Comparison of ENCODE assay signal across 8 cellular contexts in genomic region chr3:128584412-128585020, GRCh38.
DNase-seq lines count a peak whose midpoint lies in the region; ATAC-seq, FAIRE-seq and TF ChIP-seq lines count a peak whose summit lies in the region.

No MANE protein-coding gene starts in this region.

- TF ChIP-seq EP300 in K562 (IDR thresholded peaks at IDR 0.05; ENCODE audit: low read length), result no peak

- H3K36me3 ChIP-seq in GM06990 (ENCODE audit: control insufficient read depth, insufficient read depth, low read length), result no peaks in the 10 kb centered on the region
- H3K36me3 ChIP-seq in MG63, result no peaks in the 10 kb centered on the region
- no peaks in the 10 kb centered on the region for H3K36me3 ChIP-seq in K562 (ENCODE audit: control insufficient read depth, insufficient read depth, low read length)
- no peaks in the 10 kb centered on the region for H3K36me3 ChIP-seq in iPS-20b (ENCODE audit: insufficient read depth, low read depth, low read length)
- no peaks in the 10 kb centered on the region for H3K36me3 ChIP-seq in skeletal muscle satellite cell (ENCODE audit: insufficient read depth, low read length)

- H3K27me3 ChIP-seq in GM06990 (replicated peaks; ENCODE audit: control insufficient read depth, insufficient read depth, low read length) (no peaks in the 10 kb centered on the region), MG63 (no peaks in the 10 kb centered on the region), K562 (ENCODE audit: control insufficient read depth in 2 of 2, insufficient read depth in 2 of 2, low read length in 2 of 2) (no peaks in the 10 kb centered on the region), iPS-20b (ENCODE audit: insufficient read depth, low read length) (peaks cover 20% of the 10 kb centered on the region), skeletal muscle satellite cell (ENCODE audit: control insufficient read depth, insufficient read depth, low read length) (peaks cover 15% of the 10 kb centered on the region)

- in situ Hi-C loops in K562 (cut with MboI), result no loop called here

- ATAC-seq in K562, result peak; percentile 92

- H3K9me1 ChIP-seq in K562 (ENCODE audit: control insufficient read depth, insufficient read depth, low read length), result no peaks in the 10 kb centered on the region

- peak; percentile 64 to 77 for TF ChIP-seq RAD21 in K562 (CRISPR knock-in tag; conservative IDR thresholded peaks at IDR 0.05 in 1 of 2, IDR thresholded peaks at IDR 0.05 in 1 of 2)

- WGBS in K562 (ENCODE audit: insufficient coverage, low coverage, missing lambda C conversion rate), result 42% methylated on average over 12 of the region's 13 CpGs

- H3K9ac ChIP-seq in K562 (ENCODE audit: insufficient read depth in 1 of 2, low read depth in 2 of 2, low read length in 2 of 2), result peak overlapping the region; percentile 42 to 44; a peak in 3 of 4 replicates
- peak overlapping the region; percentile 16; the same call in 1 of the 2 replicates for H3K9ac ChIP-seq in iPS-20b (ENCODE audit: low read depth, low read length)
- no peak overlapping the region for H3K9ac ChIP-seq in skeletal muscle satellite cell (ENCODE audit: low read depth, low read length)

- H4K20me1 ChIP-seq in K562 (replicated peaks; ENCODE audit: control insufficient read depth, insufficient read depth, low read length), result no peaks in the 10 kb centered on the region

- no TSS peak for BruUV-seq in K562 (replicated peaks; lab: Mats Ljungman, UMichigan)

- H3K79me2 ChIP-seq in K562 (ENCODE audit: control insufficient read depth, insufficient read depth, low read length), result no peaks in the 10 kb centered on the region

- peak overlapping the region; percentile 87 for H2AFZ ChIP-seq in K562 (ENCODE audit: low read depth, low read length)

- FAIRE-seq in RCC 7860 (lab: Jason Lieb, UNC), result peak; percentile 40
- no peak for FAIRE-seq in K562 (lab: Jason Lieb, UNC)

- H3K4me2 ChIP-seq in K562 (ENCODE audit: insufficient read depth, low read length) (no peak overlapping the region), skeletal muscle satellite cell (ENCODE audit: low read length) (peak overlapping the region; percentile 42)

- H3K4me1 ChIP-seq in K562 (replicated peaks in 1 of 2; ENCODE audit: control insufficient read depth in 2 of 2, insufficient read depth in 2 of 2, low read length in 2 of 2) (peaks cover 14 to 23% of the 10 kb centered on the region in 2 experiments), iPS-20b (ENCODE audit: insufficient read depth, low read length) (peaks cover 2% of the 10 kb centered on the region; the same call in 1 of the 2 replicates), skeletal muscle satellite cell (ENCODE audit: control insufficient read depth, insufficient read depth, low read length) (no peaks in the 10 kb centered on the region)

- peak; percentile 80 for TF ChIP-seq CTCF in GM06990 (IDR thresholded peaks at IDR 0.05; ENCODE audit: insufficient read depth, low read length, poor library complexity, severe bottlenecking)
- TF ChIP-seq CTCF in K562 (IDR thresholded peaks at IDR 0.05 in 2 of 3, conservative IDR thresholded peaks at IDR 0.05 in 1 of 3; ENCODE audit: insufficient read depth in 2 of 3, low read depth in 1 of 3, low read length in 3 of 3), result peak; percentile 66 to 67 (median 66)

- DNase-seq in GM06990 (ENCODE audit: extremely low read depth, insufficient read length) (peak; percentile 31), MG63 (peak; percentile 81), RCC 7860 (ENCODE audit: low spot score) (peak; percentile 67), K562 (ENCODE audit: extremely low read depth in 1 of 4, low spot score in 3 of 4) (peak; percentile 27 to 66 (median 36)), activated gamma-delta T cell (lab: John Stamatoyannopoulos, UW) (no peak), cortex of kidney (lab: John Stamatoyannopoulos, UW) (no peak)

- intact Hi-C loops in K562 (cut with micrococcal nuclease), result loop anchor here (10.0 kb wide), 1 partner anchor 150 kb away; no protein-coding TSS in a partner anchor

- POLR2A ChIA-PET in K562 (lab: Yijun Ruan, JAX), result interaction anchor here (0.6 to 1.9 kb wide), 7 partner anchors 12 to 1451 kb away, joined by 3 to 7 read pairs (median 4); no protein-coding TSS in a partner anchor

- H3K27ac ChIP-seq in K562 (ENCODE audit: extremely low read depth, low read depth, low read length) (peak overlapping the region; percentile 71; the same call in 2 of the 3 replicates), iPS-20b (ENCODE audit: low read length) (no peak overlapping the region)

- CTCF ChIA-PET in K562 (lab: Yijun Ruan, JAX; ENCODE audit: low intra/inter-chr PET ratio), result interaction anchor here (0.5 kb wide), 2 partner anchors 158 to 353 kb away, joined by 3 to 4 read pairs; no protein-coding TSS in a partner anchor

- H3K4me3 ChIP-seq in GM06990 (replicated peaks; ENCODE audit: low read depth, low read length), result no peak overlapping the region
- no peak overlapping the region for H3K4me3 ChIP-seq in MG63
- H3K4me3 ChIP-seq in K562, result no peak overlapping the region
- H3K4me3 ChIP-seq in iPS-20b (ENCODE audit: low read length), result no peak overlapping the region
- H3K4me3 ChIP-seq in skeletal muscle satellite cell (ENCODE audit: low read length), result no peak overlapping the region

- no peak for TF ChIP-seq POLR2A in K562 (conservative IDR thresholded peaks at IDR 0.05)

- H3K9me3 ChIP-seq in MG63 (peaks cover 4% of the 10 kb centered on the region), K562 (replicated peaks; ENCODE audit: control insufficient read depth, insufficient read depth, low read depth, low read length) (peaks cover 5% of the 10 kb centered on the region), iPS-20b (ENCODE audit: insufficient read depth, low read depth, low read length) (no peaks in the 10 kb centered on the region), skeletal muscle satellite cell (replicated peaks; ENCODE audit: low read length) (peaks cover 4% of the 10 kb centered on the region)

TF ChIP-seq in K562, 482 proteins besides CTCF, POLR2A, EP300 and RAD21 (continues in another document):
- TF ChIP-seq, protein P1, sequence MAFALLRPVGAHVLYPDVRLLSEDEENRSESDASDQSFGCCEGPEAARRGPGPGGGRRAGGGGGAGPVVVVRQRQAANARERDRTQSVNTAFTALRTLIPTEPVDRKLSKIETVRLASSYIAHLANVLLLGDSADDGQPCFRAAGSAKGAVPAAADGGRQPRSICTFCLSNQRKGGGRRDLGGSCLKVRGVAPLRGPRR (CRISPR knock-in tag; IDR thresholded peaks at IDR 0.05), result no peak
- TF ChIP-seq TOE1 (IDR thresholded peaks at IDR 0.05; ENCODE audit: borderline replicate concordance) (no peak), TOE1 (CRISPR knock-in tag; IDR thresholded peaks at IDR 0.05; ENCODE audit: borderline replicate concordance, low read depth) (no peak), CLOCK (CRISPR knock-in tag; IDR thresholded peaks at IDR 0.05; ENCODE audit: borderline replicate concordance) (no peak), RAD51 (IDR thresholded peaks at IDR 0.05; ENCODE audit: borderline replicate concordance, low read depth) (peak; percentile 31; the same call in 1 of the 2 replicates), ZHX1 (conservative IDR thresholded peaks at IDR 0.05; ENCODE audit: low read length) (no peak), SRF (CRISPR knock-in tag; IDR thresholded peaks at IDR 0.05) (no peak; a peak in 1 of 4 replicates), RB1 (IDR thresholded peaks at IDR 0.05; ENCODE audit: low read depth) (no peak), BCL6 (CRISPR knock-in tag; IDR thresholded peaks at IDR 0.05) (no peak), RBFOX2 (IDR thresholded peaks at IDR 0.05; ENCODE audit: low read depth, low read length) (peak; percentile 45), ZNF699 (CRISPR knock-in tag; IDR thresholded peaks at IDR 0.05; ENCODE audit: insufficient replicate concordance) (no peak), LCOR (CRISPR knock-in tag; IDR thresholded peaks at IDR 0.05) (no peak)
- TF ChIP-seq, protein P2, sequence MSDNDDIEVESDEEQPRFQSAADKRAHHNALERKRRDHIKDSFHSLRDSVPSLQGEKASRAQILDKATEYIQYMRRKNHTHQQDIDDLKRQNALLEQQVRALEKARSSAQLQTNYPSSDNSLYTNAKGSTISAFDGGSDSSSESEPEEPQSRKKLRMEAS (CRISPR knock-in tag; IDR thresholded peaks at IDR 0.05), result peak; percentile 29; the same call in 1 of the 2 replicates

Comparison
In these comparisons a context has a peak if more than half of its experiments do, and no peak if none do; other contexts are left out.
1. DNase-seq: peak in GM06990 (single experiment), MG63 (single experiment), RCC 7860 (single experiment) and K562 (4 of 4); none in activated gamma-delta T cell (single experiment) and cortex of kidney (single experiment).